21 cellular contexts compared by ENCODE assay signal in genomic region chr7:106143711-106144347, GRCh38. TPM values are rescaled to one million over a fixed set of nuclear protein-coding genes. Genes with fewer than 3 reads are reported as not detected.
DNase-seq lines count a peak whose midpoint lies in the region; ATAC-seq and TF ChIP-seq lines count a peak whose summit lies in the region.
"Had no signal": no experiment of that assay in that cellular context is flagged by ENCODE, and none has a peak within 500 bp of the region (broad histone marks: within the 10 kb centered on the region; RNA-seq: fewer than 3 reads in every experiment).

No MANE protein-coding gene starts in this region.

- CTCF ChIA-PET in T-cell (lab: Charles Lee), result interaction anchor here in 1 of 2 donors (1.1 kb wide), 1 partner anchor 10 kb away, joined by 5 read pairs; no protein-coding TSS in a partner anchor

- peaks cover 2% of the 10 kb centered on the region for H3K27me3 Mint-ChIP-seq in activated naive CD8-positive, alpha-beta T cell treated with anti-CD3 and anti-CD28 coated beads, Interleukin-2, amount 50 U/mL, for 24 hours
- no peaks in the 10 kb centered on the region for H3K27me3 Mint-ChIP-seq in activated naive CD8-positive, alpha-beta T cell treated with anti-CD3 and anti-CD28 coated beads for 36 hours
- peaks cover 0 to 2% of the 10 kb centered on the region in 2 donors for H3K27me3 Mint-ChIP-seq in T-cell
- H3K27me3 Mint-ChIP-seq: effector memory CD8-positive, alpha-beta T cell had no signal

- H3K9me3 ChIP-seq in WERI-Rb-1 (ENCODE audit: severe bottlenecking), result no peaks in the 10 kb centered on the region
- H3K9me3 ChIP-seq: ovary, sigmoid colon had no signal

- H3K36me3 ChIP-seq in WERI-Rb-1, result no peaks in the 10 kb centered on the region
- H3K36me3 ChIP-seq: heart left ventricle, ovary, sigmoid colon had no signal

- H3K36me3 Mint-ChIP-seq in activated naive CD8-positive, alpha-beta T cell treated with anti-CD3 and anti-CD28 coated beads, Interleukin-2, amount 50 U/mL, for 24 hours (ENCODE audit: low read depth), result no peaks in the 10 kb centered on the region
- H3K36me3 Mint-ChIP-seq in activated naive CD8-positive, alpha-beta T cell treated with anti-CD3 and anti-CD28 coated beads for 36 hours, result no peaks in the 10 kb centered on the region
- H3K36me3 Mint-ChIP-seq in stimulated activated effector memory CD8-positive, alpha-beta T cell treated with anti-CD3 and anti-CD28 coated beads, Interleukin-12 subunit alpha, Interleukin-12 subunit beta, amount 100 ng/mL, for 72 hours, result no peaks in the 10 kb centered on the region
- H3K36me3 Mint-ChIP-seq in T-cell, result no peaks in the 10 kb centered on the region
- H3K36me3 Mint-ChIP-seq: CD8-positive, alpha-beta T cell had no signal

- H3K27ac ChIP-seq in WERI-Rb-1, result peak overlapping the region; percentile 69
- H3K27ac ChIP-seq: heart left ventricle, ovary, sigmoid colon had no signal

- ATAC-seq in activated naive CD8-positive, alpha-beta T cell treated with anti-CD3 and anti-CD28 coated beads, Interleukin-2, amount 50 U/mL, for 24 hours, result peak; percentile 46
- peak; percentile 31 for ATAC-seq in stimulated activated effector memory CD8-positive, alpha-beta T cell treated with anti-CD3 and anti-CD28 coated beads, Interleukin-12 subunit alpha, Interleukin-12 subunit beta, amount 100 ng/mL, for 72 hours
- ATAC-seq in GM21723 (IDR thresholded peaks at IDR 0.05; ENCODE audit: unreplicated experiment) (no peak), T-cell (replicated peaks in 1 of 4) (no peak)
- ATAC-seq: CD8-positive, alpha-beta T cell; effector memory CD8-positive, alpha-beta T cell; heart left ventricle had no signal

- DNase-seq in activated naive CD8-positive, alpha-beta T cell treated with anti-CD3 and anti-CD28 coated beads, Interleukin-2, amount 50 U/mL, for 24 hours, result no peak
- DNase-seq in activated naive CD8-positive, alpha-beta T cell treated with anti-CD3 and anti-CD28 coated beads for 36 hours, result no peak
- DNase-seq in NAMALWA (ENCODE audit: low spot score) (peak; percentile 46), WERI-Rb-1 (peak; percentile 88), T-cell (no peak), globus pallidus (ENCODE audit: low spot score) (no peak)
- DNase-seq in stimulated activated effector memory CD8-positive, alpha-beta T cell treated with anti-CD3 and anti-CD28 coated beads, Interleukin-12 subunit alpha, Interleukin-12 subunit beta, amount 100 ng/mL, for 72 hours (ENCODE audit: low spot score in 2 of 2), result no peak
- DNase-seq: activated CD4-positive, alpha-beta T cell treated with anti-CD3 and anti-CD28 coated beads, Interleukin-2, amount 10 ng/mL, durations not matched to agents 7 days and 5 days; activated naive CD4-positive, alpha-beta T cell treated with Interleukin-2 at 50 U/mL for 16 hours; CD8-positive, alpha-beta T cell; cerebellar nuclear complex; effector memory CD8-positive, alpha-beta T cell; GOT3; heart left ventricle; MV-4-11; NCI-H2081; NCI-H774; ovary; sigmoid colon; stimulated activated CD4-positive, alpha-beta T cell treated with anti-CD3 and anti-CD28 coated beads, Interleukin-1b, Interleukin-23, amount 100 ng/mL, for 48 hours had no signal

- H3K4me3 ChIP-seq in WERI-Rb-1 (ENCODE audit: low read depth, low read length), result no peak overlapping the region
- H3K4me3 ChIP-seq: heart left ventricle, ovary, sigmoid colon had no signal

- H3K27ac Mint-ChIP-seq in activated naive CD8-positive, alpha-beta T cell treated with anti-CD3 and anti-CD28 coated beads, Interleukin-2, amount 50 U/mL, for 24 hours, result no peak overlapping the region
- H3K27ac Mint-ChIP-seq in activated naive CD8-positive, alpha-beta T cell treated with anti-CD3 and anti-CD28 coated beads for 36 hours, result no peak overlapping the region
- H3K27ac Mint-ChIP-seq in stimulated activated effector memory CD8-positive, alpha-beta T cell treated with anti-CD3 and anti-CD28 coated beads, Interleukin-12 subunit alpha, Interleukin-12 subunit beta, amount 100 ng/mL, for 72 hours, result no peak overlapping the region
- no peak overlapping the region for H3K27ac Mint-ChIP-seq in T-cell
- H3K27ac Mint-ChIP-seq: activated CD4-positive, alpha-beta T cell treated with anti-CD3 and anti-CD28 coated beads, Interleukin-2, amount 10 ng/mL, durations not matched to agents 7 days and 5 days; CD8-positive, alpha-beta T cell; effector memory CD8-positive, alpha-beta T cell had no signal

- peaks cover 3% of the 10 kb centered on the region for H3K9me3 Mint-ChIP-seq in activated naive CD8-positive, alpha-beta T cell treated with anti-CD3 and anti-CD28 coated beads, Interleukin-2, amount 50 U/mL, for 24 hours
- H3K9me3 Mint-ChIP-seq in activated naive CD8-positive, alpha-beta T cell treated with anti-CD3 and anti-CD28 coated beads for 36 hours, result no peaks in the 10 kb centered on the region
- H3K9me3 Mint-ChIP-seq in stimulated activated effector memory CD8-positive, alpha-beta T cell treated with anti-CD3 and anti-CD28 coated beads, Interleukin-12 subunit alpha, Interleukin-12 subunit beta, amount 100 ng/mL, for 72 hours, result no peaks in the 10 kb centered on the region
- H3K9me3 Mint-ChIP-seq in T-cell, result no peaks in the 10 kb centered on the region
- H3K9me3 Mint-ChIP-seq: activated CD4-positive, alpha-beta T cell treated with anti-CD3 and anti-CD28 coated beads, Interleukin-2, amount 10 ng/mL, durations not matched to agents 7 days and 5 days; CD8-positive, alpha-beta T cell; effector memory CD8-positive, alpha-beta T cell had no signal

- no peaks in the 10 kb centered on the region for H3K27me3 ChIP-seq in WERI-Rb-1 (ENCODE audit: insufficient read depth, low read depth, severe bottlenecking)
- H3K27me3 ChIP-seq: heart left ventricle, ovary, sigmoid colon had no signal

- POLR2A ChIA-PET in T-cell (lab: Charles Lee), result no interaction called here

- TF ChIP-seq CTCF in WERI-Rb-1 (IDR thresholded peaks at IDR 0.05; ENCODE audit: low read depth, low read length), result 0 out of 2 replicates have a peak, but pooled peaks have one; percentile 6

- H3K4me3 Mint-ChIP-seq in activated naive CD8-positive, alpha-beta T cell treated with anti-CD3 and anti-CD28 coated beads, Interleukin-2, amount 50 U/mL, for 24 hours, result no peak overlapping the region
- H3K4me3 Mint-ChIP-seq in activated naive CD8-positive, alpha-beta T cell treated with anti-CD3 and anti-CD28 coated beads for 36 hours, result no peak overlapping the region
- no peak overlapping the region for H3K4me3 Mint-ChIP-seq in stimulated activated effector memory CD8-positive, alpha-beta T cell treated with anti-CD3 and anti-CD28 coated beads, Interleukin-12 subunit alpha, Interleukin-12 subunit beta, amount 100 ng/mL, for 72 hours
- no peak overlapping the region for H3K4me3 Mint-ChIP-seq in T-cell
- H3K4me3 Mint-ChIP-seq: activated CD4-positive, alpha-beta T cell treated with anti-CD3 and anti-CD28 coated beads, Interleukin-2, amount 10 ng/mL, durations not matched to agents 7 days and 5 days; CD8-positive, alpha-beta T cell; effector memory CD8-positive, alpha-beta T cell had no signal

- H3K4me1 Mint-ChIP-seq in activated naive CD8-positive, alpha-beta T cell treated with anti-CD3 and anti-CD28 coated beads, Interleukin-2, amount 50 U/mL, for 24 hours, result no peaks in the 10 kb centered on the region
- H3K4me1 Mint-ChIP-seq in activated naive CD8-positive, alpha-beta T cell treated with anti-CD3 and anti-CD28 coated beads for 36 hours, result no peaks in the 10 kb centered on the region
- no peaks in the 10 kb centered on the region for H3K4me1 Mint-ChIP-seq in stimulated activated effector memory CD8-positive, alpha-beta T cell treated with anti-CD3 and anti-CD28 coated beads, Interleukin-12 subunit alpha, Interleukin-12 subunit beta, amount 100 ng/mL, for 72 hours
- no peaks in the 10 kb centered on the region for H3K4me1 Mint-ChIP-seq in T-cell
- H3K4me1 Mint-ChIP-seq: activated CD4-positive, alpha-beta T cell treated with anti-CD3 and anti-CD28 coated beads, Interleukin-2, amount 10 ng/mL, durations not matched to agents 7 days and 5 days had no signal

RNA-seq across cellular contexts. Expression of gene SYPL1, which starts 31.7 kb away (rescaled TPM):
- 10 to 100 TPM; 41.6 to 42.8 TPM for total RNA-seq in activated naive CD8-positive, alpha-beta T cell treated with anti-CD3 and anti-CD28 coated beads for 36 hours
- total RNA-seq in T-cell, result 10 to 100 TPM; 36.5 to 44.7 (median 42.6) TPM

Comparison
In these comparisons a context has a peak if more than half of its experiments do, and no peak if none do; other contexts are left out.
1. ATAC-seq: peak in activated naive CD8-positive, alpha-beta T cell treated with anti-CD3 and anti-CD28 coated beads, Interleukin-2, amount 50 U/mL, for 24 hours (single experiment) and stimulated activated effector memory CD8-positive, alpha-beta T cell treated with anti-CD3 and anti-CD28 coated beads, Interleukin-12 subunit alpha, Interleukin-12 subunit beta, amount 100 ng/mL, for 72 hours (single experiment); none in GM21723 (single experiment) and T-cell (0 of 4).
2. DNase-seq: peak in NAMALWA (single experiment) and WERI-Rb-1 (single experiment); none in activated naive CD8-positive, alpha-beta T cell treated with anti-CD3 and anti-CD28 coated beads, Interleukin-2, amount 50 U/mL, for 24 hours (single experiment), activated naive CD8-positive, alpha-beta T cell treated with anti-CD3 and anti-CD28 coated beads for 36 hours (single experiment), stimulated activated effector memory CD8-positive, alpha-beta T cell treated with anti-CD3 and anti-CD28 coated beads, Interleukin-12 subunit alpha, Interleukin-12 subunit beta, amount 100 ng/mL, for 72 hours (0 of 2), T-cell (0 of 34) and globus pallidus (single experiment).